ENCODE assay signal across 9 cellular contexts in genomic region chrX:83759872-83760271, GRCh38.
DNase-seq lines count a peak whose midpoint lies in the region; ATAC-seq and TF ChIP-seq lines count a peak whose summit lies in the region.
"Had no signal": no experiment of that assay in that cellular context is flagged by ENCODE, and none has a peak within 500 bp of the region (broad histone marks: within the 10 kb centered on the region; RNA-seq: fewer than 3 reads in every experiment).

No MANE protein-coding gene starts in this region.

- H3K27me3 ChIP-seq in adipocyte (replicated peaks; ENCODE audit: control insufficient read depth, insufficient read depth, low read length), result no peaks in the 10 kb centered on the region
- no peaks in the 10 kb centered on the region for H3K27me3 ChIP-seq in neural cell (ENCODE audit: insufficient read depth, low read depth, low read length)

- H3F3A ChIP-seq in neural cell (ENCODE audit: insufficient read depth, low read length, poor library complexity, severe bottlenecking), result no peaks in the 10 kb centered on the region

- H3K27ac ChIP-seq in neural cell (ENCODE audit: low read length), result no peak overlapping the region

- peak; percentile 80 for TF ChIP-seq RAD21 in neural cell (conservative IDR thresholded peaks at IDR 0.05)

- intact Hi-C loops in left ventricle myocardium superior (cut with micrococcal nuclease), result no loop called here

- H3K79me2 ChIP-seq in neural cell (replicated peaks; ENCODE audit: insufficient read depth, low read length), result no peaks in the 10 kb centered on the region

- no peaks in the 10 kb centered on the region for H3K36me3 ChIP-seq in adipocyte (ENCODE audit: control insufficient read depth, insufficient read depth, low read length, severe bottlenecking)
- no peaks in the 10 kb centered on the region for H3K36me3 ChIP-seq in neural cell (ENCODE audit: insufficient read depth, low read length)

- H3K4me1 ChIP-seq in adipocyte (ENCODE audit: control insufficient read depth, insufficient read depth, low read length), result no peaks in the 10 kb centered on the region

- H3K4me3 ChIP-seq in adipocyte (ENCODE audit: low read length), result no peak overlapping the region
- no peak overlapping the region for H3K4me3 ChIP-seq in neural cell (ENCODE audit: low read length)

- no peak overlapping the region for H2AFZ ChIP-seq in neural cell (ENCODE audit: low read depth, low read length)

- TF ChIP-seq CTCF in GM12874 (IDR thresholded peaks at IDR 0.05; ENCODE audit: insufficient read depth, low read depth, low read length), result peak; percentile 25; the same call in 1 of the 2 replicates
- TF ChIP-seq CTCF in LNCAP (IDR thresholded peaks at IDR 0.05), result peak; percentile 44; the same call in 1 of the 2 replicates
- TF ChIP-seq CTCF in neural cell (IDR thresholded peaks at IDR 0.05; ENCODE audit: poor library complexity, severe bottlenecking), result peak; percentile 71

- H3K9me3 ChIP-seq in adipocyte (ENCODE audit: control insufficient read depth, low read length), result no peaks in the 10 kb centered on the region
- H3K9me3 ChIP-seq in neural cell (ENCODE audit: low read length), result no peaks in the 10 kb centered on the region

- H3K4me2 ChIP-seq in neural cell (ENCODE audit: low read length), result no peak overlapping the region

- DNase-seq in adipocyte (ENCODE audit: low read depth) (peak; percentile 19), anterior cingulate cortex (lab: John Stamatoyannopoulos, UW) (no peak), left ventricle myocardium superior (no peak)
- no peak for DNase-seq in stimulated activated CD4-positive, alpha-beta T cell treated with anti-CD3 and anti-CD28 coated beads, Interleukin-15, amount 100 ng/mL, for 24 hours

- H3K9me2 ChIP-seq in neural cell (ENCODE audit: insufficient read depth, low read length), result no peaks in the 10 kb centered on the region

- no peak for TF ChIP-seq EP300 in neural cell (conservative IDR thresholded peaks at IDR 0.05; ENCODE audit: poor library complexity, severe bottlenecking)

- no peaks in the 10 kb centered on the region for H4K20me1 ChIP-seq in neural cell (ENCODE audit: insufficient read depth)

- H3K9ac ChIP-seq in adipocyte (ENCODE audit: low read length) (no peak overlapping the region), neural cell (ENCODE audit: low read length) (no peak overlapping the region)

- ATAC-seq in GM21576 (IDR thresholded peaks at IDR 0.05; ENCODE audit: unreplicated experiment) (no peak), left ventricle myocardium superior (no peak)
- ATAC-seq: activated CD4-positive, CD25-positive, alpha-beta regulatory T cell treated with anti-CD3 and anti-CD28 coated beads, Interleukin-2, amount 50 U/mL, for 24 hours had no signal

TF ChIP-seq in neural cell, 6 proteins besides CTCF, POLR2A, EP300 and RAD21:
- TF ChIP-seq SMC3 (conservative IDR thresholded peaks at IDR 0.05; ENCODE audit: poor library complexity), result peak; percentile 78
- no peak for TF ChIP-seq REST (IDR thresholded peaks at IDR 0.05; ENCODE audit: borderline replicate concordance)
